9 cellular contexts compared by ENCODE assay signal in genomic region chrX:120755066-120755846, GRCh38.
DNase-seq lines count a peak whose midpoint lies in the region; ATAC-seq and TF ChIP-seq lines count a peak whose summit lies in the region.
"Had no signal": no experiment of that assay in that cellular context is flagged by ENCODE, and none has a peak within 500 bp of the region (broad histone marks: within the 10 kb centered on the region; RNA-seq: fewer than 3 reads in every experiment).

No MANE protein-coding gene starts in this region.

- peaks cover 25% of the 10 kb centered on the region for H3K4me1 ChIP-seq in CD4-positive, alpha-beta memory T cell (ENCODE audit: insufficient read depth, low read length)
- H3K4me1 ChIP-seq in osteoblast (ENCODE audit: insufficient read depth, low read length) = no peaks in the 10 kb centered on the region
- no peaks in the 10 kb centered on the region for H3K4me1 ChIP-seq in prostate gland (replicated peaks)

- peak overlapping the region in 3 of 7 donors; percentile 1 to 46 (median 10) for H3K27ac Mint-ChIP-seq in CD4-positive, alpha-beta memory T cell

- no peak overlapping the region for H3K27ac ChIP-seq in CD4-positive, alpha-beta memory T cell (ENCODE audit: low read depth, low read length)
- H3K27ac ChIP-seq in osteoblast (ENCODE audit: low read depth, low read length) = no peak overlapping the region
- no peak overlapping the region for H3K27ac ChIP-seq in prostate gland

- CTCF ChIA-PET in CD4-positive, alpha-beta memory T cell (lab: Charles Lee; ENCODE audit: partially characterized antibody) = no interaction called here

- no peaks in the 10 kb centered on the region for H3K9me3 ChIP-seq in CD4-positive, alpha-beta memory T cell (ENCODE audit: control insufficient read depth in 1 of 2, low read length in 2 of 2)
- H3K9me3 ChIP-seq in osteoblast (ENCODE audit: low read depth, low read length) = no peaks in the 10 kb centered on the region
- H3K9me3 ChIP-seq in prostate gland = no peaks in the 10 kb centered on the region

- H2AFZ ChIP-seq in osteoblast (ENCODE audit: low read length) = no peak overlapping the region

- no peaks in the 10 kb centered on the region for H3K27me3 ChIP-seq in CD4-positive, alpha-beta memory T cell (ENCODE audit: insufficient read depth, low read length)
- no peaks in the 10 kb centered on the region for H3K27me3 ChIP-seq in osteoblast (ENCODE audit: insufficient read depth, low read length)
- no peaks in the 10 kb centered on the region for H3K27me3 ChIP-seq in prostate gland (replicated peaks; ENCODE audit: insufficient read depth)

- H3K9me3 Mint-ChIP-seq in CD4-positive, alpha-beta memory T cell = no peaks in the 10 kb centered on the region

- intact Hi-C loops in CD4-positive, alpha-beta memory T cell (cut with micrococcal nuclease) = loop anchor here (10.0 kb wide), 1 partner anchor 60 kb away; no protein-coding TSS in a partner anchor
- intact Hi-C loops in prostate gland (cut with DNase I) = no loop called here

- H3K4me3 Mint-ChIP-seq in CD4-positive, alpha-beta memory T cell = peak overlapping the region in 4 of 8 donors; percentile 5 to 39 (median 16)

- H4K20me1 ChIP-seq in osteoblast (ENCODE audit: insufficient read depth, low read length) = no peaks in the 10 kb centered on the region

- no peaks in the 10 kb centered on the region for H3K27me3 Mint-ChIP-seq in CD4-positive, alpha-beta memory T cell

- no peak for TF ChIP-seq CTCF in osteoblast (IDR thresholded peaks at IDR 0.05; ENCODE audit: extremely low read depth, low read depth, low read length)
- no peak for TF ChIP-seq CTCF in prostate gland (IDR thresholded peaks at IDR 0.05)

- no peaks in the 10 kb centered on the region for H3K36me3 ChIP-seq in CD4-positive, alpha-beta memory T cell (ENCODE audit: insufficient read depth, low read length)
- H3K36me3 ChIP-seq in osteoblast (ENCODE audit: insufficient read depth, low read length) = no peaks in the 10 kb centered on the region
- H3K36me3 ChIP-seq in prostate gland = no peaks in the 10 kb centered on the region

- no peaks in the 10 kb centered on the region for H3K79me2 ChIP-seq in osteoblast (ENCODE audit: insufficient read depth, low read length)

- TF ChIP-seq POLR2A in prostate gland (IDR thresholded peaks at IDR 0.05) = no peak

- POLR2A ChIA-PET in CD4-positive, alpha-beta memory T cell (lab: Charles Lee; ENCODE audit: partially characterized antibody) = no interaction called here

- peak; percentile 70 for ATAC-seq in GM19395 (IDR thresholded peaks at IDR 0.05; ENCODE audit: unreplicated experiment)
- ATAC-seq in HG03378 (IDR thresholded peaks at IDR 0.05; ENCODE audit: unreplicated experiment) = peak; percentile 60
- no peak for ATAC-seq in GM19397 (IDR thresholded peaks at IDR 0.05; ENCODE audit: unreplicated experiment)
- ATAC-seq in GM21717 (IDR thresholded peaks at IDR 0.05; ENCODE audit: unreplicated experiment) = no peak

- H3K4me1 Mint-ChIP-seq in CD4-positive, alpha-beta memory T cell = peaks cover 14 to 36% (median 28%) of the 10 kb centered on the region in 4 donors

- peak in 3 of 5 donors; percentile 5 to 24 (median 15) for DNase-seq in CD4-positive, alpha-beta memory T cell
- DNase-seq in T follicular helper cell (ENCODE audit: low read depth) (peak; percentile 4), osteoblast (ENCODE audit: insufficient read length, low spot score, missing footprints) (no peak), prostate gland (ENCODE audit: low spot score) (no peak)
- DNase-seq: NCI-H2171 treated with DMSO at 0.1 percent for 48 hours had no signal

- no peaks in the 10 kb centered on the region for H3K36me3 Mint-ChIP-seq in CD4-positive, alpha-beta memory T cell

- H3K4me2 ChIP-seq in osteoblast (ENCODE audit: insufficient read depth, low read length) = no peak overlapping the region

- 71% methylated on average over 1 of the region's 1 CpG for whole genome bisulfite sequencing in prostate gland

- no peak overlapping the region for H3K4me3 ChIP-seq in CD4-positive, alpha-beta memory T cell (ENCODE audit: low read length in 2 of 2)
- H3K4me3 ChIP-seq in osteoblast (ENCODE audit: insufficient read depth, low read length) (no peak overlapping the region), prostate gland (no peak overlapping the region)

Comparison
In these comparisons a context has a peak if more than half of its experiments do, and no peak if none do; other contexts are left out.
1. DNase-seq: peak in CD4-positive, alpha-beta memory T cell (3 of 5) and T follicular helper cell (single experiment); none in osteoblast (single experiment) and prostate gland (single experiment).
2. ATAC-seq: peak in GM19395 (single experiment) and HG03378 (single experiment); none in GM19397 (single experiment) and GM21717 (single experiment).